1 cellular context compared by ENCODE assay signal in genomic region chr10:14571866-14572507, GRCh38.
TF ChIP-seq lines count a peak whose summit lies in the region.

No MANE protein-coding gene starts in this region.

TF ChIP-seq in HepG2, 621 proteins besides CTCF, POLR2A, EP300 and RAD21 (continued from another document):
- peak; percentile 88 for TF ChIP-seq ZNF362 (CRISPR knock-in tag; IDR thresholded peaks at IDR 0.05; ENCODE audit: borderline replicate concordance)
- no peak for TF ChIP-seq TAF15 (IDR thresholded peaks at IDR 0.05; ENCODE audit: low read depth, low read length, poor library complexity, severe bottlenecking)
- no peak for TF ChIP-seq HOXA9 (CRISPR knock-in tag; IDR thresholded peaks at IDR 0.05; ENCODE audit: borderline replicate concordance)
- no peak for TF ChIP-seq ZSCAN22 (CRISPR knock-in tag; IDR thresholded peaks at IDR 0.05)
- no peak for TF ChIP-seq ZKSCAN5 (CRISPR knock-in tag; IDR thresholded peaks at IDR 0.05)
- peak; percentile 51; the same call in 1 of the 2 replicates for TF ChIP-seq MEIS2 (CRISPR knock-in tag; IDR thresholded peaks at IDR 0.05)
- no peak for TF ChIP-seq GPN1 (CRISPR knock-in tag; IDR thresholded peaks at IDR 0.05; ENCODE audit: borderline replicate concordance)
- TF ChIP-seq HNRNPLL (IDR thresholded peaks at IDR 0.05; ENCODE audit: low read depth, low read length, poor library complexity, severe bottlenecking): no peak
- peak; percentile 73 for TF ChIP-seq HDAC1 (CRISPR knock-in tag; IDR thresholded peaks at IDR 0.05)
- TF ChIP-seq ZNF337 (CRISPR knock-in tag; IDR thresholded peaks at IDR 0.05; ENCODE audit: borderline replicate concordance, low read depth): 0 out of 2 replicates have a peak, but pooled peaks have one; percentile 30
- TF ChIP-seq ZNF703 (CRISPR knock-in tag; IDR thresholded peaks at IDR 0.05; ENCODE audit: borderline replicate concordance): no peak
- TF ChIP-seq, protein P1, sequence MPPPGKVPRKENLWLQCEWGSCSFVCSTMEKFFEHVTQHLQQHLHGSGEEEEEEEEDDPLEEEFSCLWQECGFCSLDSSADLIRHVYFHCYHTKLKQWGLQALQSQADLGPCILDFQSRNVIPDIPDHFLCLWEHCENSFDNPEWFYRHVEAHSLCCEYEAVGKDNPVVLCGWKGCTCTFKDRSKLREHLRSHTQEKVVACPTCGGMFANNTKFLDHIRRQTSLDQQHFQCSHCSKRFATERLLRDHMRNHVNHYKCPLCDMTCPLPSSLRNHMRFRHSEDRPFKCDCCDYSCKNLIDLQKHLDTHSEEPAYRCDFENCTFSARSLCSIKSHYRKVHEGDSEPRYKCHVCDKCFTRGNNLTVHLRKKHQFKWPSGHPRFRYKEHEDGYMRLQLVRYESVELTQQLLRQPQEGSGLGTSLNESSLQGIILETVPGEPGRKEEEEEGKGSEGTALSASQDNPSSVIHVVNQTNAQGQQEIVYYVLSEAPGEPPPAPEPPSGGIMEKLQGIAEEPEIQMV (CRISPR knock-in tag; IDR thresholded peaks at IDR 0.05; ENCODE audit: low read depth): no peak
- TF ChIP-seq, protein P2, sequence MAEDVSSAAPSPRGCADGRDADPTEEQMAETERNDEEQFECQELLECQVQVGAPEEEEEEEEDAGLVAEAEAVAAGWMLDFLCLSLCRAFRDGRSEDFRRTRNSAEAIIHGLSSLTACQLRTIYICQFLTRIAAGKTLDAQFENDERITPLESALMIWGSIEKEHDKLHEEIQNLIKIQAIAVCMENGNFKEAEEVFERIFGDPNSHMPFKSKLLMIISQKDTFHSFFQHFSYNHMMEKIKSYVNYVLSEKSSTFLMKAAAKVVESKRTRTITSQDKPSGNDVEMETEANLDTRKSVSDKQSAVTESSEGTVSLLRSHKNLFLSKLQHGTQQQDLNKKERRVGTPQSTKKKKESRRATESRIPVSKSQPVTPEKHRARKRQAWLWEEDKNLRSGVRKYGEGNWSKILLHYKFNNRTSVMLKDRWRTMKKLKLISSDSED (CRISPR knock-in tag; IDR thresholded peaks at IDR 0.05): no peak
- no peak for TF ChIP-seq ZNF275 (CRISPR knock-in tag; IDR thresholded peaks at IDR 0.05; ENCODE audit: borderline replicate concordance)
- TF ChIP-seq CEBPG (CRISPR knock-in tag; IDR thresholded peaks at IDR 0.05): peak; percentile 87
- TF ChIP-seq KDM5A (IDR thresholded peaks at IDR 0.05; ENCODE audit: borderline replicate concordance, low read length): no peak
- TF ChIP-seq ZNF766 (CRISPR knock-in tag; IDR thresholded peaks at IDR 0.05; ENCODE audit: borderline replicate concordance): no peak
- no peak for TF ChIP-seq ATRX (CRISPR knock-in tag; IDR thresholded peaks at IDR 0.05; ENCODE audit: borderline replicate concordance)
- peak; percentile 80 for TF ChIP-seq MIXL1 (CRISPR knock-in tag; IDR thresholded peaks at IDR 0.05)
- 0 out of 2 replicates have a peak, but pooled peaks have one; percentile 55 for TF ChIP-seq ZNF124 (CRISPR knock-in tag; IDR thresholded peaks at IDR 0.05)
- TF ChIP-seq, protein P3, sequence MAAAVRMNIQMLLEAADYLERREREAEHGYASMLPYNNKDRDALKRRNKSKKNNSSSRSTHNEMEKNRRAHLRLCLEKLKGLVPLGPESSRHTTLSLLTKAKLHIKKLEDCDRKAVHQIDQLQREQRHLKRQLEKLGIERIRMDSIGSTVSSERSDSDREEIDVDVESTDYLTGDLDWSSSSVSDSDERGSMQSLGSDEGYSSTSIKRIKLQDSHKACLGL (CRISPR knock-in tag; IDR thresholded peaks at IDR 0.05): no peak
- no peak for TF ChIP-seq ZNF761 (CRISPR knock-in tag; conservative IDR thresholded peaks at IDR 0.05)
